18 cellular contexts compared by ENCODE assay signal in genomic region chr10:101645659-101646058, GRCh38.
"Had no signal": no experiment of that assay in that cellular context is flagged by ENCODE, and none has a peak within 500 bp of the region (broad histone marks: within the 10 kb centered on the region; RNA-seq: fewer than 3 reads in every experiment).

No MANE protein-coding gene starts in this region.

- H3K27me3 ChIP-seq: brain microvascular endothelial cell, spleen, stomach, testis had no signal

- H3K27ac ChIP-seq: brain microvascular endothelial cell, coronary artery, left ventricle myocardium inferior, spleen, stomach, testis, VCaP had no signal

- H3K9me3 ChIP-seq: left ventricle myocardium inferior, spleen, stomach, testis had no signal

- H3K27me3 Mint-ChIP-seq: activated naive CD4-positive, alpha-beta T cell treated with anti-CD3 and anti-CD28 coated beads, Interleukin-2, amount 10 ng/mL, durations not matched to agents 7 days and 5 days; type B pancreatic cell had no signal

- H3K4me1 ChIP-seq: spleen, stomach, testis had no signal

- H3K36me3 Mint-ChIP-seq: natural killer cell had no signal

- H3K4me3 ChIP-seq: coronary artery, left ventricle myocardium inferior, spleen, stomach, testis had no signal

- H3K4me1 Mint-ChIP-seq: activated naive CD4-positive, alpha-beta T cell treated with anti-CD3 and anti-CD28 coated beads, Interleukin-2, amount 10 ng/mL, durations not matched to agents 7 days and 5 days had no signal

- H3K36me3 ChIP-seq: brain microvascular endothelial cell, left ventricle myocardium inferior had no signal

- DNase-seq: activated CD4-positive, alpha-beta T cell treated with anti-CD3 and anti-CD28 coated beads for 1 hour; activated CD4-positive, alpha-beta T cell treated with anti-CD3 and anti-CD28 coated beads, Interleukin-2, amount 50 U/mL, for 48 hours; activated naive CD4-positive, alpha-beta T cell treated with anti-CD3 and anti-CD28 coated beads, Interleukin-2, amount 10 ng/mL, durations not matched to agents 7 days and 5 days; brain microvascular endothelial cell; central memory CD4-positive, alpha-beta T cell; erythroblast; kidney; mesenchymal stem cell; natural killer cell; spleen; stimulated activated CD8-positive, alpha-beta memory T cell treated with anti-CD3 and anti-CD28 coated beads, Interleukin-4, amount 100 ng/mL, for 48 hours; T-helper 2 cell had no signal

- ATAC-seq: natural killer cell had no signal

- H3K27ac Mint-ChIP-seq: activated naive CD4-positive, alpha-beta T cell treated with anti-CD3 and anti-CD28 coated beads, Interleukin-2, amount 10 ng/mL, durations not matched to agents 7 days and 5 days; type B pancreatic cell had no signal

- H3K4me3 Mint-ChIP-seq: activated naive CD4-positive, alpha-beta T cell treated with anti-CD3 and anti-CD28 coated beads, Interleukin-2, amount 10 ng/mL, durations not matched to agents 7 days and 5 days; natural killer cell; type B pancreatic cell had no signal

- H3K9me3 Mint-ChIP-seq: activated naive CD4-positive, alpha-beta T cell treated with anti-CD3 and anti-CD28 coated beads, Interleukin-2, amount 10 ng/mL, durations not matched to agents 7 days and 5 days; natural killer cell; type B pancreatic cell had no signal
